ENCODE assay signal across 8 cellular contexts in the genomic region with DNA sequence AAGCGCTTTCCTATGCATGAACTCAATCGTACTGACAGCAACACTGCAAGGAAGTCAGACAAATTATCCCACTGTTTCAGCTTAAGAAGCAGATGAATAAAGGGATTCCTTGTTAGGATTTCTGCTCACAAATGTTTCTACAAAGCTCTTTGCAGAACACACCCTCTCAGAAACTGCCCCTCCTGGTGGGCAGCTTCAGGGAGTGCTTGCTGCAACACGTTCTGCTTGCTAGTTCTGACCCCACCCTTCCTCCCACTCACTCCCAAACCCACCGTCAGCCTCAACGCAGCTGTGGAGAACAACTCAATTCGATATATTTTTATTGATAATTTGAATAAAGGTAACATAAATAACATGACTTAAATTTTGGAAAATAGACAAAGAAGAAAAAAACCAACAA.
DNase-seq lines count a peak whose midpoint lies in the region; ATAC-seq and TF ChIP-seq lines count a peak whose summit lies in the region.

No MANE protein-coding gene starts in this region.

- peak overlapping the region; percentile 13 for H2AFZ ChIP-seq in IMR-90 (replicated peaks; ENCODE audit: low read length, poor library complexity)

- H3K14ac ChIP-seq in IMR-90 (replicated peaks; ENCODE audit: low read depth, low read length): 0 out of 2 replicates have a peak overlapping the region, but pooled peaks have one; percentile 42

- H4K91ac ChIP-seq in IMR-90 (ENCODE audit: insufficient read depth, low read depth, low read length): no peak overlapping the region

- dilution Hi-C loops in IMR-90 (cut with HindIII; ENCODE audit: low sequenced_read_pairs, unreplicated experiment): no loop called here

- intact Hi-C loops in IMR-90 (cut with micrococcal nuclease): loop anchor here (10.0 kb wide), 1 partner anchor 351 kb away; no protein-coding TSS in a partner anchor

- in situ Hi-C loops in IMR-90 (cut with MboI; ENCODE audit: low sequenced_read_pairs) (no loop called here), astrocyte of the spinal cord (cut with HindIII; ENCODE audit: low sequenced_read_pairs) (no loop called here)

- TF ChIP-seq RAD21 in IMR-90 (IDR thresholded peaks at IDR 0.05; ENCODE audit: low read length): peak; percentile 34; the same call in 1 of the 2 replicates

- H2AK5ac ChIP-seq in IMR-90 (ENCODE audit: low read depth, low read length): no peak overlapping the region

- TF ChIP-seq POLR2A in IMR-90 (IDR thresholded peaks at IDR 0.05; ENCODE audit: low read depth, low read length): no peak

- H2AK9ac ChIP-seq in IMR-90 (replicated peaks; ENCODE audit: low read depth, low read length, poor library complexity): no peak overlapping the region

- DNase-seq in Daoy (ENCODE audit: low read depth) (peak; percentile 45), IMR-90 (peak; percentile 48), astrocyte of the spinal cord (ENCODE audit: low read depth, low spot score) (peak; percentile 36), medulla oblongata (ENCODE audit: extremely low spot score) (peak; percentile 34), SW 1271 (lab: John Stamatoyannopoulos, UW) (no peak), middle frontal gyrus (ENCODE audit: extremely low spot score, low spot score) (no peak), GM20000 (ENCODE audit: low spot score) (no peak)

- H4K8ac ChIP-seq in IMR-90 (ENCODE audit: low read depth in 2 of 2, low read length in 2 of 2): peak overlapping the region in 1 of 2 experiments; percentile 42; a peak in 1 of 4 replicates

- H3K4me1 ChIP-seq in IMR-90 (ENCODE audit: control insufficient read depth, insufficient read depth, low read length): no peaks in the 10 kb centered on the region; the same call in 1 of the 2 replicates

- H2BK15ac ChIP-seq in IMR-90 (ENCODE audit: low read depth, low read length): no peak overlapping the region

- H3K4me2 ChIP-seq in IMR-90 (ENCODE audit: low read depth, low read length): no peak overlapping the region

- H4K20me1 ChIP-seq in IMR-90 (ENCODE audit: insufficient read depth, low read length): no peaks in the 10 kb centered on the region

- H3K4ac ChIP-seq in IMR-90 (ENCODE audit: low read depth, low read length): no peak overlapping the region

- H3K9ac ChIP-seq in IMR-90 (ENCODE audit: low read depth, low read length): no peak overlapping the region

- no peak overlapping the region for H3K18ac ChIP-seq in IMR-90 (ENCODE audit: low read depth, low read length)

- H4K5ac ChIP-seq in IMR-90 (ENCODE audit: low read depth, low read length): no peak overlapping the region

- H3K36me3 ChIP-seq in IMR-90 (ENCODE audit: control insufficient read depth, insufficient read depth, low read length): no peaks in the 10 kb centered on the region

- no peaks in the 10 kb centered on the region for H3K9me3 ChIP-seq in IMR-90 (ENCODE audit: control insufficient read depth, insufficient read depth, low read length)

- H3K79me1 ChIP-seq in IMR-90 (ENCODE audit: low read depth in 1 of 2, low read length in 2 of 2): no peaks in the 10 kb centered on the region

- H3K23ac ChIP-seq in IMR-90 (ENCODE audit: low read depth, low read length): no peak overlapping the region

- H3K56ac ChIP-seq in IMR-90 (ENCODE audit: extremely low read depth, insufficient read depth, low read length): no peak overlapping the region

- TF ChIP-seq CTCF in IMR-90 (conservative IDR thresholded peaks at IDR 0.05; ENCODE audit: low read depth, low read length) (peak; percentile 38), astrocyte of the spinal cord (IDR thresholded peaks at IDR 0.05; ENCODE audit: low read depth, low read length) (peak; percentile 49), GM20000 (IDR thresholded peaks at IDR 0.05; ENCODE audit: extremely low read depth, missing control alignments) (no peak)

- H2BK20ac ChIP-seq in IMR-90 (ENCODE audit: low read depth, low read length): no peak overlapping the region

- H3K9me1 ChIP-seq in IMR-90 (ENCODE audit: insufficient read depth, low read length): no peaks in the 10 kb centered on the region

- WGBS in IMR-90 (ENCODE audit: extremely low coverage in 2 of 2, insufficient read length in 1 of 2), 2 experiments: no CpG with 5 or more reads among the region's 6 CpGs

- H3K4me3 ChIP-seq in IMR-90 (ENCODE audit: insufficient read depth, low read depth, low read length): no peak overlapping the region
- no peak overlapping the region for H3K4me3 ChIP-seq in astrocyte of the spinal cord (ENCODE audit: low read depth, low read length)

- ATAC-seq in IMR-90 (ENCODE audit: low read depth): no peak
- no peak for ATAC-seq in GM21526 (IDR thresholded peaks at IDR 0.05; ENCODE audit: low FRiP score, unreplicated experiment)

- POLR2A ChIA-PET in IMR-90 (lab: Charles Lee; ENCODE audit: unreplicated experiment): no interaction called here

- H3K27me3 ChIP-seq in IMR-90 (ENCODE audit: control insufficient read depth, insufficient read depth, low read length): no peaks in the 10 kb centered on the region

- no peak overlapping the region for H3K27ac ChIP-seq in IMR-90 (ENCODE audit: insufficient read depth, low read length)

- 0 out of 2 replicates have a peak overlapping the region, but pooled peaks have one; percentile 30 for H2BK120ac ChIP-seq in IMR-90 (ENCODE audit: low read depth, low read length)

- H2BK5ac ChIP-seq in IMR-90 (ENCODE audit: low read depth, low read length, poor library complexity, severe bottlenecking): no peak overlapping the region

- CTCF ChIA-PET in IMR-90 (lab: Yijun Ruan, JAX): interaction anchor here (0.5 to 0.6 kb wide), 2 partner anchors 44 to 81 kb away, joined by 4 to 6 read pairs; no protein-coding TSS in a partner anchor

- BruUV-seq in IMR-90 (replicated peaks; lab: Mats Ljungman, UMichigan): no TSS peak

TF ChIP-seq in IMR-90, 13 proteins besides CTCF, POLR2A, EP300 and RAD21:
- TF ChIP-seq CHD1 (IDR thresholded peaks at IDR 0.05; ENCODE audit: low read depth, low read length) (no peak), MXI1 (IDR thresholded peaks at IDR 0.05; ENCODE audit: borderline replicate concordance, low read depth, low read length) (no peak), SMC3 (IDR thresholded peaks at IDR 0.05; ENCODE audit: low read depth, low read length) (peak; percentile 47), BHLHE40 (IDR thresholded peaks at IDR 0.05; ENCODE audit: low read depth, low read length) (no peak), RFX5 (IDR thresholded peaks at IDR 0.05; ENCODE audit: low read depth, low read length) (no peak)

Comparison
In these comparisons a context has a peak if more than half of its experiments do, and no peak if none do; other contexts are left out.
1. DNase-seq: peak in Daoy (single experiment), IMR-90 (single experiment), astrocyte of the spinal cord (single experiment) and medulla oblongata (single experiment); none in SW 1271 (0 of 2), middle frontal gyrus (single experiment) and GM20000 (single experiment).